Comparison of ENCODE assay signal across 1 cellular context in the genomic region with DNA sequence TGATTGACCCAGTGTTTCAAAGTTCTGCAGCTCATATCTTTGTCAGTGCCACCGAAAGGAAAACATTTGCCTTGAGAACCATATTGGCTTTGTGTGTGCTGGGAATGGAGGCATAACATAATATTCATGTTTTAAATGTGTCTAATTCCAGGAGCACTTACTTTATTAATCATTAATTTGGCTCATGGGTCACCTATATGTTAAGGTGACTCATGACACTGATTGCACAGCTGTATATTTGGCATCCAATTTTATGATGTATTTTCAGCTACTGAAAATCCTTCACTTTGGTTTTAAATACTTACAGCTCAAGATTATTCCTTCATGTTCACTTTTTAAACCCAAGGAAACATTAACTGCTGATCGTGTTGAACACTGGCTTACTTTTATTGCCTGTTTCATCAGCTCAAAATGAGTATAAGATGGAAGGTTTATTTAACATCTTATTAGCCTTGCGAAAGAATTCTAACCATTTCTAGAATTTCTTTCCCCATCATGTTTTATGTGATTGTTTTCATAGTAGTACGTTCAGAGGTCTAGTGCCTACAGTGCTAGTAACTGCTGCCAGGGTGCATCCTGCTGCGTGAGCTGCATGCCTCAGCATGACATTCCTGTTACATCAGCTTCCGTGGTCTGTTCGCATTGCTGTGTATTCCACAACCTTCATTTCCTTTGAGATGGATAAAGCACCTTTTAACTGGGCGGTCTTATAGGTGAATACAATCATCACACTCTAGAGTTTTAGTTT.
A peak's percentile ranks its signal among the peaks of the same experiment; 100 is the strongest.
TF ChIP-seq lines count a peak whose summit lies in the region.

No MANE protein-coding gene starts in this region.

TF ChIP-seq in HEK293, 187 proteins besides CTCF, POLR2A, EP300 and RAD21 (continued from another document):
- TF ChIP-seq, protein P1, sequence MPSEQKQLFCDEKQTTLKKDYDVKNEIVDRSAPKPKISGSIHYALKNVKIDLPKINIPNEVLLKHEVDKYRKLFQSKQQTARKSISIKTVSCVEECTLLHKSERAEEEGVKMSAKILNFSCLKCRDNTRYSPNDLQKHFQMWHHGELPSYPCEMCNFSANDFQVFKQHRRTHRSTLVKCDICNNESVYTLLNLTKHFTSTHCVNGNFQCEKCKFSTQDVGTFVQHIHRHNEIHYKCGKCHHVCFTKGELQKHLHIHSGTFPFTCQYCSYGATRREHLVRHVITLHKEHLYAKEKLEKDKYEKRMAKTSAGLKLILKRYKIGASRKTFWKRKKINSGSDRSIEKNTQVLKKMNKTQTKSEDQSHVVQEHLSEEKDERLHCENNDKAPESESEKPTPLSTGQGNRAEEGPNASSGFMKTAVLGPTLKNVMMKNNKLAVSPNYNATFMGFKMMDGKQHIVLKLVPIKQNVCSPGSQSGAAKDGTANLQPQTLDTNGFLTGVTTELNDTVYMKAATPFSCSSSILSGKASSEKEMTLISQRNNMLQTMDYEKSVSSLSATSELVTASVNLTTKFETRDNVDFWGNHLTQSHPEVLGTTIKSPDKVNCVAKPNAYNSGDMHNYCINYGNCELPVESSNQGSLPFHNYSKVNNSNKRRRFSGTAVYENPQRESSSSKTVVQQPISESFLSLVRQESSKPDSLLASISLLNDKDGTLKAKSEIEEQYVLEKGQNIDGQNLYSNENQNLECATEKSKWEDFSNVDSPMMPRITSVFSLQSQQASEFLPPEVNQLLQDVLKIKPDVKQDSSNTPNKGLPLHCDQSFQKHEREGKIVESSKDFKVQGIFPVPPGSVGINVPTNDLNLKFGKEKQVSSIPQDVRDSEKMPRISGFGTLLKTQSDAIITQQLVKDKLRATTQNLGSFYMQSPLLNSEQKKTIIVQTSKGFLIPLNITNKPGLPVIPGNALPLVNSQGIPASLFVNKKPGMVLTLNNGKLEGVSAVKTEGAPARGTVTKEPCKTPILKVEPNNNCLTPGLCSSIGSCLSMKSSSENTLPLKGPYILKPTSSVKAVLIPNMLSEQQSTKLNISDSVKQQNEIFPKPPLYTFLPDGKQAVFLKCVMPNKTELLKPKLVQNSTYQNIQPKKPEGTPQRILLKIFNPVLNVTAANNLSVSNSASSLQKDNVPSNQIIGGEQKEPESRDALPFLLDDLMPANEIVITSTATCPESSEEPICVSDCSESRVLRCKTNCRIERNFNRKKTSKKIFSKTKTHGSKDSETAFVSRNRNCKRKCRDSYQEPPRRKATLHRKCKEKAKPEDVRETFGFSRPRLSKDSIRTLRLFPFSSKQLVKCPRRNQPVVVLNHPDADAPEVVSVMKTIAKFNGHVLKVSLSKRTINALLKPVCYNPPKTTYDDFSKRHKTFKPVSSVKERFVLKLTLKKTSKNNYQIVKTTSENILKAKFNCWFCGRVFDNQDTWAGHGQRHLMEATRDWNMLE (tag by site-specific recombination; conservative IDR thresholded peaks at IDR 0.05; ENCODE audit: low read depth) = 0 out of 2 replicates have a peak, but pooled peaks have one; percentile 21
- peak; percentile 94 for TF ChIP-seq ZIC2 (tag by site-specific recombination; IDR thresholded peaks at IDR 0.05)
TF ChIP-seq in HEK293: peak in this region for 7.
